Comparison of ENCODE assay signal across 18 cellular contexts in the genomic region with DNA sequence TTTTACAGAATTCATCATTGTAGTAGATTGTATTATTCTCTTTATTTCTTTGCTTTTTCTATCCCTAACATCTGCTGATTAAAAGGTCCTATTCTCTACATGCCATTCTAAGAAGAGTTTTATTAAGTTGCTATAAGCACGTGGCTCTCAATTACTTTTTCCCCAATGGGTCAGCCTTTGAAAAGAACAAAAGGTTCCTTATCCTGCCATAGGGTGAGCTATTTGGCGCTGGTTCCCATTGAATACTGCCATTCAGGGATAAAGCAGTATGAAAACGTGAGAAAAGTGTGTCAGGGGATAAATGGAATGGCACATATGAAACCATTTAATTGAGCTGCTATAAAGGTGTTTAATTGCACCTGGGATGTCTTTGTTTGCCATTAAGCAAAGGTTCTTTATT.
DNase-seq lines count a peak whose midpoint lies in the region; ATAC-seq and TF ChIP-seq lines count a peak whose summit lies in the region.
"Had no signal": no experiment of that assay in that cellular context is flagged by ENCODE, and none has a peak within 500 bp of the region (broad histone marks: within the 10 kb centered on the region; RNA-seq: fewer than 3 reads in every experiment).

No MANE protein-coding gene starts in this region.

- H3K36me3 ChIP-seq in neural progenitor cell, result peaks cover 5% of the 10 kb centered on the region
- H3K36me3 ChIP-seq: ascending aorta, neutrophil, tibial artery had no signal

- no peak overlapping the region for H2AFZ ChIP-seq in neural progenitor cell (replicated peaks)

- no peaks in the 10 kb centered on the region for H3K9me3 Mint-ChIP-seq in activated CD4-positive, alpha-beta T cell treated with anti-CD3 and anti-CD28 coated beads, Interleukin-2, amount 10 ng/mL, durations not matched to agents 24 days and 14 days
- H3K9me3 Mint-ChIP-seq in brain, result peaks cover 0 to 6% (median 3%) of the 10 kb centered on the region in 5 experiments
- H3K9me3 Mint-ChIP-seq in neural progenitor cell, result no peaks in the 10 kb centered on the region
- H3K9me3 Mint-ChIP-seq: activated B cell treated with CpG ODN at 0.5 μM for 24 hours; stimulated activated memory B cell treated with anti-CD40 and anti-IgM and Interleukin-4, amounts not matched to agents 10 μg/mL and 1 μg/mL and 100 μg/mL, for 72 hours had no signal

- intact Hi-C loops in activated CD4-positive, alpha-beta T cell treated with anti-CD3 and anti-CD28 coated beads, Interleukin-2, amount 10 ng/mL, durations not matched to agents 24 days and 14 days (cut with micrococcal nuclease), result loop anchor here (5.0 kb wide), 1 partner anchor 81 kb away; a partner anchor contains a TSS
- intact Hi-C loops in left cardiac atrium (cut with DNase I), result no loop called here

- no peaks in the 10 kb centered on the region for H3K27me3 ChIP-seq in neural progenitor cell
- H3K27me3 ChIP-seq: ascending aorta, BLaER1, neutrophil, tibial artery had no signal

- no peaks in the 10 kb centered on the region for H3K9me3 ChIP-seq in neural progenitor cell (ENCODE audit: low read depth)
- H3K9me3 ChIP-seq: ascending aorta, BLaER1, neutrophil, tibial artery had no signal

- no peak overlapping the region for H3K9ac ChIP-seq in neural progenitor cell
- H3K9ac ChIP-seq: BLaER1 had no signal

- H3K27ac ChIP-seq in neural progenitor cell (peak overlapping the region; percentile 76), caudate nucleus (ENCODE audit: low read depth, low read length) (no peak overlapping the region)
- H3K27ac ChIP-seq: ascending aorta, BLaER1, neutrophil, tibial artery had no signal

- no peak for TF ChIP-seq CTCF in brain (conservative IDR thresholded peaks at IDR 0.05)
- no peak for TF ChIP-seq CTCF in neural progenitor cell (IDR thresholded peaks at IDR 0.05)

- H3K36me3 Mint-ChIP-seq in activated CD4-positive, alpha-beta T cell treated with anti-CD3 and anti-CD28 coated beads, Interleukin-2, amount 10 ng/mL, durations not matched to agents 24 days and 14 days (ENCODE audit: low read depth), result peaks cover 7% of the 10 kb centered on the region
- H3K36me3 Mint-ChIP-seq in brain (peaks cover 19% of the 10 kb centered on the region), neural progenitor cell (peaks cover 5% of the 10 kb centered on the region)
- H3K36me3 Mint-ChIP-seq: stimulated activated memory B cell treated with anti-CD40 and anti-IgM and Interleukin-4, amounts not matched to agents 10 μg/mL and 1 μg/mL and 100 μg/mL, for 72 hours had no signal

- H3K4me3 Mint-ChIP-seq in activated CD4-positive, alpha-beta T cell treated with anti-CD3 and anti-CD28 coated beads, Interleukin-2, amount 10 ng/mL, durations not matched to agents 24 days and 14 days, result peak overlapping the region; percentile 40
- H3K4me3 Mint-ChIP-seq in brain (peak overlapping the region in 3 of 5 experiments; percentile 19 to 49 (median 23)), neural progenitor cell (no peak overlapping the region)
- H3K4me3 Mint-ChIP-seq: stimulated activated memory B cell treated with anti-CD40 and anti-IgM and Interleukin-4, amounts not matched to agents 10 μg/mL and 1 μg/mL and 100 μg/mL, for 72 hours had no signal

- H3K27ac Mint-ChIP-seq in activated CD4-positive, alpha-beta T cell treated with anti-CD3 and anti-CD28 coated beads, Interleukin-2, amount 10 ng/mL, durations not matched to agents 24 days and 14 days, result no peak overlapping the region
- H3K27ac Mint-ChIP-seq in brain (peak overlapping the region; percentile 26 to 68 (median 50)), neural progenitor cell (no peak overlapping the region)
- H3K27ac Mint-ChIP-seq: activated B cell treated with CpG ODN at 0.5 μM for 24 hours; stimulated activated memory B cell treated with anti-CD40 and anti-IgM and Interleukin-4, amounts not matched to agents 10 μg/mL and 1 μg/mL and 100 μg/mL, for 72 hours had no signal

- peak overlapping the region; percentile 15 for H3K4me3 ChIP-seq in neural progenitor cell
- H3K4me3 ChIP-seq: ascending aorta, BLaER1, tibial artery had no signal

- H3K4me1 ChIP-seq in neural progenitor cell, result peaks cover 27% of the 10 kb centered on the region

- ATAC-seq in left cardiac atrium, result no peak
- ATAC-seq: stimulated activated memory B cell treated with anti-CD40 and anti-IgM and Interleukin-4, amounts not matched to agents 10 μg/mL and 1 μg/mL and 100 μg/mL, for 72 hours had no signal

- no peaks in the 10 kb centered on the region for H3K27me3 Mint-ChIP-seq in activated CD4-positive, alpha-beta T cell treated with anti-CD3 and anti-CD28 coated beads, Interleukin-2, amount 10 ng/mL, durations not matched to agents 24 days and 14 days
- no peaks in the 10 kb centered on the region for H3K27me3 Mint-ChIP-seq in brain
- no peaks in the 10 kb centered on the region for H3K27me3 Mint-ChIP-seq in neural progenitor cell (ENCODE audit: insufficient read depth, low read depth)
- H3K27me3 Mint-ChIP-seq: activated B cell treated with CpG ODN at 0.5 μM for 24 hours; stimulated activated memory B cell treated with anti-CD40 and anti-IgM and Interleukin-4, amounts not matched to agents 10 μg/mL and 1 μg/mL and 100 μg/mL, for 72 hours had no signal

- peaks cover 33% of the 10 kb centered on the region for H3K79me2 ChIP-seq in neural progenitor cell (ENCODE audit: low read depth)

- no peak for DNase-seq in activated CD4-positive, alpha-beta T cell treated with anti-CD3 and anti-CD28 coated beads, Interleukin-2, amount 10 ng/mL, durations not matched to agents 24 days and 14 days
- DNase-seq in activated CD4-positive, alpha-beta T cell treated with anti-CD3 and anti-CD28 coated beads, Interleukin-2, amount 50 U/mL, for 48 hours, result no peak
- DNase-seq in NCI-H2081 treated with DMSO at 0.1 percent for 48 hours (lab: John Stamatoyannopoulos, UW) (peak; percentile 23), neural progenitor cell (ENCODE audit: low spot score) (peak; percentile 61), caudate nucleus (lab: John Stamatoyannopoulos, UW) (no peak), NCI-H345 (lab: John Stamatoyannopoulos, UW) (no peak), left cardiac atrium (no peak)
- DNase-seq: activated B cell treated with CpG ODN at 0.5 μM for 24 hours, activated gamma-delta T cell treated with Interleukin-2 at 50 U/mL for 16 hours, midbrain, NCI-H1436 treated with DMSO at 0.1 percent for 48 hours, SIG-M5, tibial artery had no signal

- H3F3A ChIP-seq in neural progenitor cell (ENCODE audit: low read depth), result peaks cover 26% of the 10 kb centered on the region

- H4K20me1 ChIP-seq in neural progenitor cell (ENCODE audit: low read depth), result peaks cover 20% of the 10 kb centered on the region
- H4K20me1 ChIP-seq: BLaER1 had no signal

- H3K4me2 ChIP-seq in neural progenitor cell, result peak overlapping the region; percentile 65
- H3K4me2 ChIP-seq: BLaER1 had no signal

- H3K4me1 Mint-ChIP-seq in activated CD4-positive, alpha-beta T cell treated with anti-CD3 and anti-CD28 coated beads, Interleukin-2, amount 10 ng/mL, durations not matched to agents 24 days and 14 days, result peaks cover 16% of the 10 kb centered on the region
- peaks cover 28% of the 10 kb centered on the region for H3K4me1 Mint-ChIP-seq in brain
- H3K4me1 Mint-ChIP-seq in neural progenitor cell, result peaks cover 25% of the 10 kb centered on the region

Comparison
In these comparisons a context has a peak if more than half of its experiments do, and no peak if none do; other contexts are left out.
1. DNase-seq: peak in NCI-H2081 treated with DMSO at 0.1 percent for 48 hours (single experiment) and neural progenitor cell (single experiment); none in activated CD4-positive, alpha-beta T cell treated with anti-CD3 and anti-CD28 coated beads, Interleukin-2, amount 10 ng/mL, durations not matched to agents 24 days and 14 days (single experiment), activated CD4-positive, alpha-beta T cell treated with anti-CD3 and anti-CD28 coated beads, Interleukin-2, amount 50 U/mL, for 48 hours (0 of 2), caudate nucleus (0 of 61), NCI-H345 (single experiment) and left cardiac atrium (single experiment).
2. H3K27ac Mint-ChIP-seq: peak in brain (5 of 5); none in activated CD4-positive, alpha-beta T cell treated with anti-CD3 and anti-CD28 coated beads, Interleukin-2, amount 10 ng/mL, durations not matched to agents 24 days and 14 days (single experiment) and neural progenitor cell (single experiment).